10 cellular contexts compared by ENCODE assay signal in the genomic region with DNA sequence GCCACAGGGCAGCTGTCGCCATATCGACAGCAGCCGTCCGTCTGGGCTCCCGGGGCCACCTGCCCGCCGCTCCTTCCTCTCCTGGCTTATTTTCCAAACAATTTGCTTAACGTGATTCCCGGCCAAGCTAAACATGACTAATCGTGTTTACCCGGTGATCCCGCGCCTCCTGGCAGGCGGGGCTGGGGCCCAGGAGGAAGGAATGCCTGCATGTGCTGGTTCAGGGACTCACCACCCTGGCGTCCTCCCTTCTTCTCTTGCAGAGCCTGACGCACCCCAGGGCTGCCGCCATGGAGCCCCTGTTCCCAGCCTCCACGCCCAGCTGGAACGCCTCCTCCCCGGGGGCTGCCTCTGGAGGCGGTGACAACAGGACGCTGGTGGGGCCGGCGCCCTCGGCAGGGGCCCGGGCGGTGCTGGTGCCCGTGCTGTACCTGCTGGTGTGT.
DNase-seq lines count a peak whose midpoint lies in the region; ATAC-seq and TF ChIP-seq lines count a peak whose summit lies in the region.
"Had no signal": no experiment of that assay in that cellular context is flagged by ENCODE, and none has a peak within 500 bp of the region (broad histone marks: within the 10 kb centered on the region; RNA-seq: fewer than 3 reads in every experiment).

No MANE protein-coding gene starts in this region.

- peak overlapping the region; percentile 96 for H3K27ac ChIP-seq in VCaP

- DNase-seq in AG08396 (ENCODE audit: low spot score), result peak; percentile 83
- peak; percentile 84 for DNase-seq in NCI-H1092 (lab: John Stamatoyannopoulos, UW)
- DNase-seq in kidney tubule cell (ENCODE audit: low spot score), result peak; percentile 84
- no peak for DNase-seq in stimulated activated CD4-positive, alpha-beta T cell treated with anti-CD3 and anti-CD28 coated beads, Interleukin-2, amount 100 ng/mL, for 48 hours
- DNase-seq in NCI-H1436 treated with DMSO at 0.1 percent for 48 hours (lab: John Stamatoyannopoulos, UW), result no peak
- no peak for DNase-seq in NCI-H1930 (lab: John Stamatoyannopoulos, UW)
- DNase-seq: foreskin melanocyte, right cardiac atrium had no signal

- TF ChIP-seq CTCF in VCaP (conservative IDR thresholded peaks at IDR 0.05), result no peak

- no peak for ATAC-seq in GM21423 (IDR thresholded peaks at IDR 0.05; ENCODE audit: unreplicated experiment)

Comparison
In these comparisons a context has a peak if more than half of its experiments do, and no peak if none do; other contexts are left out.
1. DNase-seq: peak in AG08396 (single experiment), NCI-H1092 (single experiment) and kidney tubule cell (single experiment); none in stimulated activated CD4-positive, alpha-beta T cell treated with anti-CD3 and anti-CD28 coated beads, Interleukin-2, amount 100 ng/mL, for 48 hours (0 of 2), NCI-H1436 treated with DMSO at 0.1 percent for 48 hours (single experiment) and NCI-H1930 (0 of 2).